ENCODE assay signal across 1 cellular context in the genomic region with DNA sequence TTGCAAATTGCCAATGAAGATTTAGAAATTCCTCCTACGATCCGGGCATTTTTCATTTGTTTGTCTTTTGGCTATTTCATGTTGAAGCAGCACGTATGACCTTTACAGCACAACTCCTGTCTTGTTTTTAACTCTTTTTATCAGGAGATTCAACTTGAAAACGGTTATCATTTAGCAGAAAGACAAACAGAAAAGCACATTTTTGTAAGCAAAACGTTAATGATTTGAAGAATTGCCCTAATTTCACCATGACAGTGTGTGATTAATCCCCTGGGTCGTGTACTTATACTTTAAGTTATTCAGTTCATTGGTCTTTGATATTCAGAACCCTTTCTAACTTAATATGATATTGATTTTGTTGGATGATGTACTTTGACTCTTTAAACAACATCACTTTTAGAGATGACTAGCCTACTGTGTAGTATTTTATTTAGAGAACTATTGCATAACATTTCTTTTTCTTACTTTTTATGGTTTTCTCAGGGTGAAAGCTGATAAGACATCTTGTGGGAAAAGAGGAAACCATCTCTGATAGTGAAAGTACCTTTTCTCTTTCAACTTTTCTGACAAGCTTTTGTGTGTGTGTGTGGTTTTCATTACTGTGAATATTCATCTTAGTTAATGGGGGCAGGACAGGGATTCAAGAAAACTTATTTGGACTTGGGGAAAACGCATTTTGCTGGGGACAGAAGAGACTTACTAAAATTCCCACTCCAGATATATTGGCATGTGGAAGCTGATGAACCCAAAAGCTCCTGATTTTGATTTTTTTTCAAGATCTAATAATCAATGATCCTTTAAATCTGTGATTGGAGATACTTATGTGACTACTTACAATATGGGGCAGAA.
TF ChIP-seq lines count a peak whose summit lies in the region.

No MANE protein-coding gene starts in this region.

TF ChIP-seq in HEK293T, 16 proteins besides CTCF, POLR2A, EP300 and RAD21:
- TF ChIP-seq CTBP1 (IDR thresholded peaks at IDR 0.05; ENCODE audit: borderline replicate concordance) = no peak
- no peak for TF ChIP-seq SUZ12 (IDR thresholded peaks at IDR 0.05)
- TF ChIP-seq SP1 (IDR thresholded peaks at IDR 0.05) = no peak
- no peak for TF ChIP-seq HDGF (IDR thresholded peaks at IDR 0.05; ENCODE audit: borderline replicate concordance)
